ENCODE assay signal across 21 cellular contexts in genomic region chr7:131548371-131548770, GRCh38.
"Had no signal": no experiment of that assay in that cellular context is flagged by ENCODE, and none has a peak within 500 bp of the region (broad histone marks: within the 10 kb centered on the region; RNA-seq: fewer than 3 reads in every experiment).

No MANE protein-coding gene starts in this region.

- H3K27ac Mint-ChIP-seq: activated B cell treated with CpG ODN at 0.5 μM for 24 hours; activated CD8-positive, alpha-beta T cell treated with anti-CD3 and anti-CD28 coated beads for 36 hours; activated naive CD4-positive, alpha-beta T cell treated with anti-CD3 and anti-CD28 coated beads, Interleukin-2, amount 10 ng/mL, durations not matched to agents 7 days and 5 days; activated naive CD8-positive, alpha-beta T cell treated with anti-CD3 and anti-CD28 coated beads, Interleukin-2, amount 50 U/mL, for 24 hours; activated T-helper 2 cell treated with anti-CD3 and anti-CD28 coated beads, Interferon-gamma antibody, Interleukin-2, Interleukin-4, amounts not matched to agents 10 μg/mL and 5 μg/mL and 100 μg/mL, durations not matched to agents 14 hours and 24 hours and 36 hours; mesothelial cell of epicardium; natural killer cell treated with Interleukin-12 subunit alpha and Interleukin-12 subunit beta and Interleukin-15 and Interleukin-18, amount 100 ng/mL, for 72 hours; T-helper 2 cell treated with Interferon-gamma antibody and Interleukin-4, amounts not matched to agents 5 μg/mL and 100 μg/mL, for 36 hours had no signal

- DNase-seq: activated B cell treated with CpG ODN at 0.5 μM for 24 hours; activated CD4-positive, alpha-beta T cell treated with anti-CD3 and anti-CD28 coated beads for 48 hours; activated CD8-positive, alpha-beta T cell treated with anti-CD3 and anti-CD28 coated beads for 36 hours; activated naive CD4-positive, alpha-beta T cell treated with anti-CD3 and anti-CD28 coated beads, Interleukin-2, amount 10 ng/mL, durations not matched to agents 7 days and 5 days; activated naive CD8-positive, alpha-beta T cell treated with anti-CD3 and anti-CD28 coated beads, Interleukin-2, amount 50 U/mL, for 24 hours; activated T-cell treated with anti-CD3 and anti-CD28 coated beads, Interleukin-2, amount 50 U/mL, for 1 hour; brain microvascular endothelial cell; esophagus squamous epithelium; nucleus accumbens; stimulated activated CD4-positive, alpha-beta T cell treated with anti-CD3 and anti-CD28 coated beads, Interleukin-12 subunit alpha, Interleukin-12 subunit beta, amount 100 ng/mL, for 4 hours; stimulated activated CD4-positive, alpha-beta T cell treated with anti-CD3 and anti-CD28 coated beads, Interleukin-1b, Interleukin-23, amount 100 ng/mL, for 48 hours; stimulated activated naive CD4-positive, alpha-beta T cell treated with Interleukin-2 at 50 U/mL for 16 hours; thyroid gland had no signal

- H3K9me3 ChIP-seq: esophagus squamous epithelium, thyroid gland had no signal

- H3K36me3 Mint-ChIP-seq: activated naive CD4-positive, alpha-beta T cell treated with anti-CD3 and anti-CD28 coated beads, Interleukin-2, amount 10 ng/mL, durations not matched to agents 7 days and 5 days; natural killer cell treated with Interleukin-12 subunit alpha and Interleukin-12 subunit beta and Interleukin-15 and Interleukin-18, amount 100 ng/mL, for 72 hours had no signal

- H3K9me3 Mint-ChIP-seq: activated B cell treated with CpG ODN at 0.5 μM for 24 hours; activated CD8-positive, alpha-beta T cell treated with anti-CD3 and anti-CD28 coated beads for 36 hours; activated naive CD4-positive, alpha-beta T cell treated with anti-CD3 and anti-CD28 coated beads, Interleukin-2, amount 10 ng/mL, durations not matched to agents 7 days and 5 days; activated naive CD8-positive, alpha-beta T cell treated with anti-CD3 and anti-CD28 coated beads, Interleukin-2, amount 50 U/mL, for 24 hours; activated T-helper 2 cell treated with anti-CD3 and anti-CD28 coated beads, Interferon-gamma antibody, Interleukin-2, Interleukin-4, amounts not matched to agents 10 μg/mL and 5 μg/mL and 100 μg/mL, durations not matched to agents 14 hours and 24 hours and 36 hours; central memory CD8-positive, alpha-beta T cell; natural killer cell treated with Interleukin-12 subunit alpha and Interleukin-12 subunit beta and Interleukin-15 and Interleukin-18, amount 100 ng/mL, for 72 hours; T-helper 2 cell treated with Interferon-gamma antibody and Interleukin-4, amounts not matched to agents 5 μg/mL and 100 μg/mL, for 36 hours had no signal

- H3K27me3 ChIP-seq: brain microvascular endothelial cell, hepatocyte, thyroid gland had no signal

- FAIRE-seq: keratinocyte had no signal

- H3K36me3 ChIP-seq: brain microvascular endothelial cell, esophagus squamous epithelium, thyroid gland had no signal

- H3K4me3 Mint-ChIP-seq: activated B cell treated with CpG ODN at 0.5 μM for 24 hours; activated CD8-positive, alpha-beta T cell treated with anti-CD3 and anti-CD28 coated beads for 36 hours; activated naive CD4-positive, alpha-beta T cell treated with anti-CD3 and anti-CD28 coated beads, Interleukin-2, amount 10 ng/mL, durations not matched to agents 7 days and 5 days; activated naive CD8-positive, alpha-beta T cell treated with anti-CD3 and anti-CD28 coated beads, Interleukin-2, amount 50 U/mL, for 24 hours; central memory CD8-positive, alpha-beta T cell; mesothelial cell of epicardium; natural killer cell treated with Interleukin-12 subunit alpha and Interleukin-12 subunit beta and Interleukin-15 and Interleukin-18, amount 100 ng/mL, for 72 hours; T-helper 2 cell treated with Interferon-gamma antibody and Interleukin-4, amounts not matched to agents 5 μg/mL and 100 μg/mL, for 36 hours had no signal

- H3K27ac ChIP-seq: brain microvascular endothelial cell, coronary artery, esophagus squamous epithelium, hepatocyte, thyroid gland had no signal

- H3K4me1 Mint-ChIP-seq: activated B cell treated with CpG ODN at 0.5 μM for 24 hours; activated naive CD8-positive, alpha-beta T cell treated with anti-CD3 and anti-CD28 coated beads, Interleukin-2, amount 50 U/mL, for 24 hours; central memory CD8-positive, alpha-beta T cell had no signal

- H3K4me3 ChIP-seq: coronary artery, esophagus squamous epithelium, hepatocyte, thyroid gland had no signal
